Comparison of ENCODE assay signal across 8 cellular contexts in the genomic region with DNA sequence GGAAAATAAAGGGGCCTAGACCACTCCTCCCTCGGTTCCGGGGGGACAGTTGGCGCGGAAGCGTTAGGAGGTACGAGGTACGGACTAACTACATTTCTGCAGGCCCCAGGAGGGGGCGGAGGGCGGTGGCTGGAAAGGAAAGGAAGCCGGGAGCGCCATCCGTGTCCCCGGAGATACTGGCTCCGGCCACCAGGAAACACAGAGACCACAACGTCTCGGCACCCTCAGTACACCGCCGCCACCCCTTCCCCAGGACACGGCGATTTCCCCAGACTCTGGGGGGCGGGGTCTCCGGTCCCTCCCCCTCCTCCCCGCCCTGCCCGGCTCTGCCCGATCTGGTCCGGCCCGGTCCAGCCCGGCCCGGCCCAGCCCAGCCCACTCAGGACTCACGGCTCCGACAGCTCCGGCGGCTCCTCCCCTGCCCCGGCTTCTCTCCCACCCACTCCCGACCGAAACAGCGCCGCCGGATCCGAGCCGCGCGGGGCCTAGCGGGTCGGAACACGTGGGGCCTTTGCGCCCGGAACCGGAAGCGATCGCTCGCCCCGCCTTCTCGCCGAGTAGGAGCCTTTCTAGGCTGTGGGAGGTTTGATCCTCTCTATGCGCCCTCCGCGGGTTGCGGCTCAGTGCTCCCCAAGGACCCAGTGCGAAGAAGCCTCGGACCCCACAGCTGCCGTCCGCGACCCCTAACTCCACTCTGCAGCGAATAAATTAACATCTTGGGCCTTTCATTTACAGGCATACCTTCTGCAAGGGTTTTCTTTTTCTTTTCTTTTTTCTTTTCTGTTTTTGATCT.
DNase-seq lines count a peak whose midpoint lies in the region; ATAC-seq lines count a peak whose summit lies in the region.

A gene (minus strand): TSS at position 502 of the 793 bp plus-strand sequence. CDS start 10,772 bp downstream, outside the sequence.

- DNase-seq in Ammon's horn (ENCODE audit: low spot score) = peak; percentile 96
- DNase-seq in NCI-H446 (lab: John Stamatoyannopoulos, UW) = peak; percentile 83 to 94
- peak; percentile 83 for DNase-seq in activated CD4-positive, CD25-positive, alpha-beta regulatory T cell treated with anti-CD3 and anti-CD28 coated beads, Interleukin-2, amount 50 U/mL, for 16 hours (ENCODE audit: low read depth, low spot score)
- DNase-seq in central memory CD4-positive, alpha-beta T cell = peak; percentile 86
- peak; percentile 93 for DNase-seq in islet precursor cell
- peak; percentile 89 for DNase-seq in stimulated activated CD4-positive, alpha-beta T cell treated with anti-CD3 and anti-CD28 coated beads, Interleukin-12 subunit alpha, Interleukin-12 subunit beta, amount 100 ng/mL, for 4 hours

- ATAC-seq in GM19043 (IDR thresholded peaks at IDR 0.05; ENCODE audit: low read depth, unreplicated experiment) (peak; percentile 98), HG03354 (IDR thresholded peaks at IDR 0.05; ENCODE audit: poor library complexity, severe bottlenecking, unreplicated experiment) (peak; percentile 99)

Comparison
In these comparisons a context has a peak if more than half of its experiments do, and no peak if none do; other contexts are left out.
1. Peak in every context shown above with its lines: DNase-seq and ATAC-seq.